Comparison of ENCODE assay signal across 8 cellular contexts in genomic region chr11:62855571-62856332, GRCh38. TPM values are rescaled to one million over a fixed set of nuclear protein-coding genes. Genes with fewer than 3 reads are reported as not detected.
DNase-seq lines count a peak whose midpoint lies in the region; ATAC-seq and TF ChIP-seq lines count a peak whose summit lies in the region.

No MANE protein-coding gene starts in this region.

- peak overlapping the region; percentile 67 for H3K4me3 ChIP-seq in BJ (ENCODE audit: low read depth, low read length)
- peak overlapping the region; percentile 74 for H3K4me3 ChIP-seq in coronary artery

- TF ChIP-seq CTCF in BJ (IDR thresholded peaks at IDR 0.05; ENCODE audit: insufficient read depth, low read depth, low read length) (no peak), coronary artery (IDR thresholded peaks at IDR 0.05) (no peak)

- H3K36me3 ChIP-seq in BJ (ENCODE audit: control insufficient read depth, insufficient read depth, low read length), result peaks cover 11% of the 10 kb centered on the region

- POLR2A ChIA-PET in BJ (lab: Charles Lee), result interaction anchor here (0.5 to 3.1 kb wide), 6 partner anchors 15 to 1902 kb away, joined by 3 to 22 read pairs (median 6); partner anchors contain the start of genes HNRNPUL2 and LRRN4CL

- CTCF ChIA-PET in BJ (lab: Yijun Ruan, JAX), result interaction anchor here (0.6 to 5.5 kb wide), 8 partner anchors 9 to 69 kb away, joined by 3 to 37 read pairs (median 4); partner anchors contain the start of genes SLC3A2 and TMEM179B

- H3K27me3 ChIP-seq in BJ (ENCODE audit: control insufficient read depth, insufficient read depth, low read length), result no peaks in the 10 kb centered on the region

- H3K27ac ChIP-seq in coronary artery, result peak overlapping the region; percentile 49 to 71

- DNase-seq in BJ (ENCODE audit: low read depth), result peak; percentile 86
- DNase-seq in GM19240 (ENCODE audit: insufficient read length, low spot score), result peak; percentile 70
- peak; percentile 79 for DNase-seq in NCI-H524 treated with DMSO at 0.1 percent for 48 hours (lab: John Stamatoyannopoulos, UW)
- peak; percentile 99 for DNase-seq in activated CD4-positive, alpha-beta T cell treated with anti-CD3 and anti-CD28 coated beads for 48 hours
- DNase-seq in coronary artery (ENCODE audit: low spot score), result peak; percentile 98
- DNase-seq in left lobe of liver (ENCODE audit: low spot score), result peak; percentile 97
- DNase-seq in stimulated activated CD4-positive, alpha-beta T cell treated with anti-CD3 and anti-CD28 coated beads, Interleukin-2, amount 100 ng/mL, for 24 hours, result peak; percentile 98

- ATAC-seq in HG03457 (IDR thresholded peaks at IDR 0.05; ENCODE audit: unreplicated experiment) (peak; percentile 65), left lobe of liver (peak; percentile 97)

RNA-seq across cellular contexts. Expression of gene WDR74, which starts 16.4 kb away (rescaled TPM):
- 24.4 and 37.9 TPM in 2 replicates for polyA plus RNA-seq in BJ (2011; rRNA removed)
- 34.9 and 42.0 TPM in 2 replicates for polyA minus RNA-seq in BJ (2011; rRNA and poly(A)+ RNA removed)
- 20.5 TPM for total RNA-seq in left lobe of liver

RNA-seq across cellular contexts. Expression of gene TEX54, which starts 23.1 kb away (rescaled TPM):
- not detected in 2 replicates for polyA plus RNA-seq in BJ (2011; rRNA removed)
- polyA minus RNA-seq in BJ (2011; rRNA and poly(A)+ RNA removed), result not detected in 2 replicates
- total RNA-seq in left lobe of liver, result not detected

RNA-seq across cellular contexts. Expression of gene STX5, which starts 23.9 kb away (rescaled TPM):
- 61.5 and 76.6 TPM in 2 replicates for polyA plus RNA-seq in BJ (2011; rRNA removed)
- polyA minus RNA-seq in BJ (2011; rRNA and poly(A)+ RNA removed), result 44.5 and 67.7 TPM in 2 replicates
- 23.8 TPM for total RNA-seq in left lobe of liver

RNA-seq across cellular contexts. Expression of gene SLC3A2, which starts 24.9 kb away (rescaled TPM):
- 394 and 535 TPM in 2 replicates for polyA plus RNA-seq in BJ (2011; rRNA removed)
- polyA minus RNA-seq in BJ (2011; rRNA and poly(A)+ RNA removed), result 156 and 232 TPM in 2 replicates
- 64.8 TPM for total RNA-seq in left lobe of liver

RNA-seq across cellular contexts. Expression of gene NXF1, which starts 50.5 kb away (rescaled TPM):
- 37.8 and 51.0 TPM in 2 replicates for polyA plus RNA-seq in BJ (2011; rRNA removed)
- 23.9 and 30.7 TPM in 2 replicates for polyA minus RNA-seq in BJ (2011; rRNA and poly(A)+ RNA removed)
- 42.8 TPM for total RNA-seq in left lobe of liver

Comparison
In these comparisons a context has a peak if more than half of its experiments do, and no peak if none do; other contexts are left out.
1. Peak in every context shown above with its lines: DNase-seq, ATAC-seq, H3K4me3 ChIP-seq and H3K27ac ChIP-seq.